ENCODE assay signal across 8 cellular contexts in the genomic region with DNA sequence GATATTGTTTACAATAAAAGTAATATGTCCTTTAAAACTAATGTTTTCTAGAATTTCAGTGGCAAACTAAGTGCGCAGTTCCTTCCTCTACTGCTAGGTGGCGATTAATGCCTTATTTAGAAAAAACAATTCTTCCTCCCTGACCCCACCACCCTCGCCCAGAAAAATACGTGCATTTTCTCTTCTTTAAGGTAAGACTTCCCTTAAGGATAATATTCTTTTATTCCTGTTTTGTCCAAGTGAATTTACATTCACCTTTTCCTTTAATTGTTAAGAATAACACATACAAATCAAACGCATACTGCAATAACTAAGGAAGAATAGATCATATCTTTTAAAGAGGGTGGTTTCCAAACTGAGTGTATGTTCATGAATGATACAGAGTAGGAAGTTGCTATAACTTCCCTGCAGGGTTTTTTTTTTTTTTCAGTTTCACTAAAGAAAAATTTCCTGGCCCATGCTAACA. TPM values are rescaled to one million over a fixed set of nuclear protein-coding genes. Genes with fewer than 3 reads are reported as not detected.
DNase-seq lines count a peak whose midpoint lies in the region; ATAC-seq and TF ChIP-seq lines count a peak whose summit lies in the region.

No MANE protein-coding gene starts in this region.

- no peak overlapping the region for H3K18ac ChIP-seq in mesendoderm (ENCODE audit: low read length)

- H3K27me3 ChIP-seq in cardiac muscle cell (no peaks in the 10 kb centered on the region), right cardiac atrium (ENCODE audit: control insufficient read depth, insufficient read depth) (no peaks in the 10 kb centered on the region), mesendoderm (ENCODE audit: insufficient read depth, low read length, poor library complexity) (no peaks in the 10 kb centered on the region), upper lobe of right lung (no peaks in the 10 kb centered on the region)

- H2AK5ac ChIP-seq in mesendoderm (ENCODE audit: low read length), result no peak overlapping the region

- H4K8ac ChIP-seq in mesendoderm (ENCODE audit: low read depth, low read length), result no peak overlapping the region

- ATAC-seq in right cardiac atrium, result no peak
- peak; percentile 74 for ATAC-seq in GM21825 (IDR thresholded peaks at IDR 0.05; ENCODE audit: unreplicated experiment)
- peak; percentile 67 for ATAC-seq in upper lobe of right lung

- no peaks in the 10 kb centered on the region for H3K9me3 ChIP-seq in cardiac muscle cell (ENCODE audit: low read depth)
- no peaks in the 10 kb centered on the region for H3K9me3 ChIP-seq in right cardiac atrium (ENCODE audit: control insufficient read depth, low read length)
- no peaks in the 10 kb centered on the region for H3K9me3 ChIP-seq in upper lobe of right lung

- no peak overlapping the region for H3K4me3 ChIP-seq in cardiac muscle cell
- no peak overlapping the region for H3K4me3 ChIP-seq in right cardiac atrium (ENCODE audit: low read length)
- no peak overlapping the region for H3K4me3 ChIP-seq in mesendoderm (ENCODE audit: low read length)
- H3K4me3 ChIP-seq in upper lobe of right lung, result no peak overlapping the region

- intact Hi-C loops in right cardiac atrium (cut with DNase I), result loop anchor here (5.0 kb wide), 2 partner anchors 370 to 535 kb away; a partner anchor contains a TSS
- intact Hi-C loops in upper lobe of right lung (cut with DNase I), result no loop called here

- no peak overlapping the region for H3K9ac ChIP-seq in mesendoderm (ENCODE audit: low read length)

- 10% methylated on average over 5 of the region's 5 CpGs for WGBS in right cardiac atrium
- no CpG with 5 or more reads among the region's 5 CpGs for WGBS in mesendoderm (ENCODE audit: extremely low coverage, insufficient coverage, low lambda C conversion rate)

- H3K79me1 ChIP-seq in mesendoderm (ENCODE audit: low read length), result no peaks in the 10 kb centered on the region

- H2BK5ac ChIP-seq in mesendoderm (ENCODE audit: low read length), result no peak overlapping the region

- no peak overlapping the region for H3K27ac ChIP-seq in cardiac muscle cell
- H3K27ac ChIP-seq in right cardiac atrium (ENCODE audit: low read length), result no peak overlapping the region
- H3K27ac ChIP-seq in mesendoderm (ENCODE audit: low read depth, low read length), result no peak overlapping the region
- peak overlapping the region; percentile 3 for H3K27ac ChIP-seq in upper lobe of right lung

- no peak overlapping the region for H2BK15ac ChIP-seq in mesendoderm (replicated peaks; ENCODE audit: low read depth)

- H3K4me1 ChIP-seq in cardiac muscle cell (ENCODE audit: low read depth) (no peaks in the 10 kb centered on the region), right cardiac atrium (ENCODE audit: control insufficient read depth, insufficient read depth, low read length) (peaks cover 4% of the 10 kb centered on the region), mesendoderm (ENCODE audit: control insufficient read depth, low read depth, low read length) (peaks cover 2% of the 10 kb centered on the region), upper lobe of right lung (peaks cover 27% of the 10 kb centered on the region)

- H3K36me3 ChIP-seq in cardiac muscle cell (no peaks in the 10 kb centered on the region), mesendoderm (ENCODE audit: control insufficient read depth, insufficient read depth, low read length) (no peaks in the 10 kb centered on the region), upper lobe of right lung (no peaks in the 10 kb centered on the region)

- TF ChIP-seq CTCF in cardiac muscle cell (IDR thresholded peaks at IDR 0.05; ENCODE audit: low read depth, low read length) (peak; percentile 81), LNCAP (IDR thresholded peaks at IDR 0.05) (peak; percentile 94), upper lobe of right lung (IDR thresholded peaks at IDR 0.05) (peak; percentile 88)

- no peak overlapping the region for H3K56ac ChIP-seq in mesendoderm (ENCODE audit: low read length)

- no peak overlapping the region for H3K4ac ChIP-seq in mesendoderm (ENCODE audit: low read depth, low read length)

- H3K4me2 ChIP-seq in mesendoderm (ENCODE audit: low read length), result no peak overlapping the region

- no peaks in the 10 kb centered on the region for H3K79me2 ChIP-seq in mesendoderm (ENCODE audit: control insufficient read depth, insufficient read depth, low read length)

- no peak overlapping the region for H4K5ac ChIP-seq in mesendoderm (ENCODE audit: low read length)

- no peak overlapping the region for H3K23ac ChIP-seq in mesendoderm (ENCODE audit: low read length)

- H2BK120ac ChIP-seq in mesendoderm (ENCODE audit: low read depth, low read length), result no peak overlapping the region

- DNase-seq in cardiac muscle cell (ENCODE audit: low read depth in 1 of 2, low spot score in 1 of 2) (peak; percentile 38 to 67), right cardiac atrium (no peak), T-helper 9 cell (peak; percentile 10), cerebellar cortex (ENCODE audit: low spot score) (peak; percentile 74), mesendoderm (peak; percentile 46), upper lobe of right lung (no peak)

RNA-seq across cellular contexts. Expression of a gene that starts 17.0 kb away (rescaled TPM):
- 88.9 and 133 TPM in 2 replicates for total RNA-seq in cardiac muscle cell
- polyA plus RNA-seq in cardiac muscle cell, result 355 and 403 TPM in 2 replicates
- 100 to 1,000 TPM; 105 to 132 (median 117) TPM for total RNA-seq in right cardiac atrium
- polyA plus RNA-seq in right cardiac atrium, result 145 TPM
- polyA plus RNA-seq in mesendoderm (2013, experiment 1 of 2), result 282 TPM
- 280 TPM for polyA plus RNA-seq in mesendoderm (2013, experiment 2 of 2)
- total RNA-seq in upper lobe of right lung, result 128 TPM

RNA-seq across cellular contexts. Expression of a gene that starts 37.6 kb away (rescaled TPM):
- total RNA-seq in cardiac muscle cell (81.7 and 88.7 TPM in 2 replicates), right cardiac atrium (10 to 100 TPM; 46.0 to 62.3 (median 55.3) TPM), upper lobe of right lung (84.5 TPM)
- polyA plus RNA-seq in cardiac muscle cell (79.2 and 104 TPM in 2 replicates), right cardiac atrium (41.7 TPM)
- polyA plus RNA-seq in mesendoderm (2013, experiment 1 of 2), result 61.2 TPM
- polyA plus RNA-seq in mesendoderm (2013, experiment 2 of 2), result 60.4 TPM

Comparison
In these comparisons a context has a peak if more than half of its experiments do, and no peak if none do; other contexts are left out.
1. DNase-seq: peak in cardiac muscle cell (2 of 2), T-helper 9 cell (single experiment), cerebellar cortex (single experiment) and mesendoderm (single experiment); none in right cardiac atrium (0 of 3) and upper lobe of right lung (single experiment).
2. ATAC-seq: peak in GM21825 (single experiment) and upper lobe of right lung (single experiment); none in right cardiac atrium (0 of 2).
3. Peak in every context shown above with its lines, with median percentiles within 50 percentile points of each other: CTCF ChIP-seq.